In the genomic region with DNA sequence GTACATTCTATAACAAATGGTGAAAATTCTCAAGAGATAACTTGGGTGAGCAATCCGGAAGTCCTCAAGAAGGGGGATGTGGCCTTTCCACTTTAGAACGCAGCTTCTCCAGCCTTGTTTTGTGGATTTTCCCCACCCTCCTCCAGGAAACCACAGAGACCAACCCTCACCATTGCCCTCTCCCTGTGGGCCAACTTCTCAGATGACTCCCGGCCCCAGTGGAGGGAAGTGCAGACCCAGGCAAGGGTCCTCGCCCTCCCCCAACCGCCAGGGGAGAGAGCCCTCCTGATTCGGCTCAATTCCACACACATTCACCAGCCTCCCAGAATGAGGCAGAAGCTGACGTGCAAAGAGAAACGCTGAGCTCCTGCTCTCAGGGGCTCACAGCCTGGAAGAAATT, we compare ENCODE assay signal across 1 cellular context.
TF ChIP-seq lines count a peak whose summit lies in the region.

No MANE protein-coding gene starts in this region.

TF ChIP-seq in WTC11, 78 proteins besides CTCF, POLR2A, EP300 and RAD21 (continued from another document):
- TF ChIP-seq, protein P1, sequence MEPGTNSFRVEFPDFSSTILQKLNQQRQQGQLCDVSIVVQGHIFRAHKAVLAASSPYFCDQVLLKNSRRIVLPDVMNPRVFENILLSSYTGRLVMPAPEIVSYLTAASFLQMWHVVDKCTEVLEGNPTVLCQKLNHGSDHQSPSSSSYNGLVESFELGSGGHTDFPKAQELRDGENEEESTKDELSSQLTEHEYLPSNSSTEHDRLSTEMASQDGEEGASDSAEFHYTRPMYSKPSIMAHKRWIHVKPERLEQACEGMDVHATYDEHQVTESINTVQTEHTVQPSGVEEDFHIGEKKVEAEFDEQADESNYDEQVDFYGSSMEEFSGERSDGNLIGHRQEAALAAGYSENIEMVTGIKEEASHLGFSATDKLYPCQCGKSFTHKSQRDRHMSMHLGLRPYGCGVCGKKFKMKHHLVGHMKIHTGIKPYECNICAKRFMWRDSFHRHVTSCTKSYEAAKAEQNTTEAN (CRISPR knock-in tag; IDR thresholded peaks at IDR 0.05) = no peak
- TF ChIP-seq ZNF219 (CRISPR knock-in tag; IDR thresholded peaks at IDR 0.05; ENCODE audit: borderline replicate concordance) = no peak
- no peak for TF ChIP-seq CREB1 (CRISPR knock-in tag; IDR thresholded peaks at IDR 0.05)
- TF ChIP-seq, protein P2, sequence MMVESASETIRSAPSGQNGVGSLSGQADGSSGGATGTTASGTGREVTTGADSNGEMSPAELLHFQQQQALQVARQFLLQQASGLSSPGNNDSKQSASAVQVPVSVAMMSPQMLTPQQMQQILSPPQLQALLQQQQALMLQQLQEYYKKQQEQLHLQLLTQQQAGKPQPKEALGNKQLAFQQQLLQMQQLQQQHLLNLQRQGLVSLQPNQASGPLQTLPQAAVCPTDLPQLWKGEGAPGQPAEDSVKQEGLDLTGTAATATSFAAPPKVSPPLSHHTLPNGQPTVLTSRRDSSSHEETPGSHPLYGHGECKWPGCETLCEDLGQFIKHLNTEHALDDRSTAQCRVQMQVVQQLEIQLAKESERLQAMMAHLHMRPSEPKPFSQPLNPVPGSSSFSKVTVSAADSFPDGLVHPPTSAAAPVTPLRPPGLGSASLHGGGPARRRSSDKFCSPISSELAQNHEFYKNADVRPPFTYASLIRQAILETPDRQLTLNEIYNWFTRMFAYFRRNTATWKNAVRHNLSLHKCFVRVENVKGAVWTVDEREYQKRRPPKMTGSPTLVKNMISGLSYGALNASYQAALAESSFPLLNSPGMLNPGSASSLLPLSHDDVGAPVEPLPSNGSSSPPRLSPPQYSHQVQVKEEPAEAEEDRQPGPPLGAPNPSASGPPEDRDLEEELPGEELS (CRISPR knock-in tag; IDR thresholded peaks at IDR 0.05) = no peak
- no peak for TF ChIP-seq MYBL2 (CRISPR knock-in tag; IDR thresholded peaks at IDR 0.05)
